In the genomic region with DNA sequence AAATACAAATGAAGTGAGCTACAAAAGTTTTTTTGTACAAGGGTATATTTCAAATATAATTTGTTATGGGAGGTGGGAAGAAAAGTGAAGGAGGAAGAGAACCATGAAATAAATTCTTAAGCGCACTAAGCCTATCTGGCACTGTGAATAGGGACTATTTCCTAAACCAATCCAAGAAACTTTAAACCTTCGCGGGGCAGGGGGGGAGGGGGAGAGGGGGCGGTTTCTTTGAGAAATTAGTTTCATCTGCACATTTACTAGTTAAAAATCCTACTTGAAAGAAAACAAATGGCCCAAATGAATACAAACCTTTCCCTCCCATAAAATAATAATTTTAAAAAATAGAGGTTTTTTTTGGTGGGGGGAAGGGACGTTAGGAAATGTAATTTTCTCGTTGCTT, we compare ENCODE assay signal across 8 cellular contexts. TPM values are rescaled to one million over a fixed set of nuclear protein-coding genes. Genes with fewer than 3 reads are reported as not detected.
DNase-seq lines count a peak whose midpoint lies in the region; ATAC-seq and TF ChIP-seq lines count a peak whose summit lies in the region.

No MANE protein-coding gene starts in this region.

- no peaks in the 10 kb centered on the region for H3K27me3 ChIP-seq in suprapubic skin

- 0% methylated on average over 6 of the region's 6 CpGs for WGBS in suprapubic skin

- no peak for TF ChIP-seq CTCF in suprapubic skin (IDR thresholded peaks at IDR 0.05)

- no peaks in the 10 kb centered on the region for H3K27me3 Mint-ChIP-seq in stimulated activated naive CD8-positive, alpha-beta T cell treated with anti-CD3 and anti-CD28 coated beads, Interleukin-15, Interleukin-2, amounts not matched to agents 100 ng/mL and 50 ng/mL, for 24 hours
- H3K27me3 Mint-ChIP-seq in activated naive CD8-positive, alpha-beta T cell: peaks cover 1% of the 10 kb centered on the region

- no peak for DNase-seq in stimulated activated naive CD8-positive, alpha-beta T cell treated with anti-CD3 and anti-CD28 coated beads, Interleukin-15, Interleukin-2, amounts not matched to agents 100 U/mL and 50 U/mL, for 24 hours
- DNase-seq in iris pigment epithelial cell (ENCODE audit: low read depth): peak; percentile 5
- no peak for DNase-seq in suprapubic skin (ENCODE audit: low spot score in 2 of 2)
- DNase-seq in globus pallidus (ENCODE audit: low spot score): no peak

- no peaks in the 10 kb centered on the region for H3K9me3 Mint-ChIP-seq in stimulated activated naive CD8-positive, alpha-beta T cell treated with anti-CD3 and anti-CD28 coated beads, Interleukin-15, Interleukin-2, amounts not matched to agents 100 ng/mL and 50 ng/mL, for 24 hours
- H3K9me3 Mint-ChIP-seq in activated naive CD8-positive, alpha-beta T cell (ENCODE audit: low read depth): no peaks in the 10 kb centered on the region

- peak overlapping the region; percentile 96 for H3K4me3 Mint-ChIP-seq in stimulated activated naive CD8-positive, alpha-beta T cell treated with anti-CD3 and anti-CD28 coated beads, Interleukin-15, Interleukin-2, amounts not matched to agents 100 ng/mL and 50 ng/mL, for 24 hours
- peak overlapping the region; percentile 100 for H3K4me3 Mint-ChIP-seq in activated naive CD8-positive, alpha-beta T cell

- no peaks in the 10 kb centered on the region for H3K9me3 ChIP-seq in suprapubic skin

- H3K4me1 ChIP-seq in suprapubic skin: peaks cover 25% of the 10 kb centered on the region

- no peak for ATAC-seq in stimulated activated naive CD8-positive, alpha-beta T cell treated with anti-CD3 and anti-CD28 coated beads, Interleukin-15, Interleukin-2, amounts not matched to agents 100 U/mL and 50 U/mL, for 24 hours
- ATAC-seq in GM19395 (IDR thresholded peaks at IDR 0.05; ENCODE audit: unreplicated experiment) (no peak), HG03457 (IDR thresholded peaks at IDR 0.05; ENCODE audit: unreplicated experiment) (no peak)

- H3K4me1 Mint-ChIP-seq in stimulated activated naive CD8-positive, alpha-beta T cell treated with anti-CD3 and anti-CD28 coated beads, Interleukin-15, Interleukin-2, amounts not matched to agents 100 ng/mL and 50 ng/mL, for 24 hours (ENCODE audit: low read depth): peaks cover 20% of the 10 kb centered on the region
- H3K4me1 Mint-ChIP-seq in activated naive CD8-positive, alpha-beta T cell (ENCODE audit: low read depth): peaks cover 37% of the 10 kb centered on the region

- H3K36me3 Mint-ChIP-seq in stimulated activated naive CD8-positive, alpha-beta T cell treated with anti-CD3 and anti-CD28 coated beads, Interleukin-15, Interleukin-2, amounts not matched to agents 100 ng/mL and 50 ng/mL, for 24 hours (ENCODE audit: low read depth): peaks cover 20% of the 10 kb centered on the region
- H3K36me3 Mint-ChIP-seq in activated naive CD8-positive, alpha-beta T cell: peaks cover 2% of the 10 kb centered on the region

- H3K36me3 ChIP-seq in suprapubic skin: peaks cover 23% of the 10 kb centered on the region

- no peak for TF ChIP-seq EP300 in suprapubic skin (IDR thresholded peaks at IDR 0.05)

- peak overlapping the region; percentile 54 for H3K4me3 ChIP-seq in suprapubic skin

- peak overlapping the region; percentile 30 for H3K27ac ChIP-seq in suprapubic skin

- H3K27ac Mint-ChIP-seq in stimulated activated naive CD8-positive, alpha-beta T cell treated with anti-CD3 and anti-CD28 coated beads, Interleukin-15, Interleukin-2, amounts not matched to agents 100 ng/mL and 50 ng/mL, for 24 hours: peak overlapping the region; percentile 82
- H3K27ac Mint-ChIP-seq in activated naive CD8-positive, alpha-beta T cell: peak overlapping the region; percentile 62

- no peak for TF ChIP-seq POLR2A in suprapubic skin (IDR thresholded peaks at IDR 0.05)

RNA-seq across cellular contexts. Expression of a gene that starts 0.4 kb away (rescaled TPM):
- 10 to 100 TPM; 18.4 to 36.6 (median 25.7) TPM for total RNA-seq in suprapubic skin

RNA-seq across cellular contexts. Expression of a gene that starts 24.1 kb away (rescaled TPM):
- total RNA-seq in suprapubic skin: 10 to 100 TPM in 1 of 4 donors, 1 to 10 TPM in 2, not detected in 1; 6.7 to 11.3 (median 8.4) TPM
